In the genomic region with DNA sequence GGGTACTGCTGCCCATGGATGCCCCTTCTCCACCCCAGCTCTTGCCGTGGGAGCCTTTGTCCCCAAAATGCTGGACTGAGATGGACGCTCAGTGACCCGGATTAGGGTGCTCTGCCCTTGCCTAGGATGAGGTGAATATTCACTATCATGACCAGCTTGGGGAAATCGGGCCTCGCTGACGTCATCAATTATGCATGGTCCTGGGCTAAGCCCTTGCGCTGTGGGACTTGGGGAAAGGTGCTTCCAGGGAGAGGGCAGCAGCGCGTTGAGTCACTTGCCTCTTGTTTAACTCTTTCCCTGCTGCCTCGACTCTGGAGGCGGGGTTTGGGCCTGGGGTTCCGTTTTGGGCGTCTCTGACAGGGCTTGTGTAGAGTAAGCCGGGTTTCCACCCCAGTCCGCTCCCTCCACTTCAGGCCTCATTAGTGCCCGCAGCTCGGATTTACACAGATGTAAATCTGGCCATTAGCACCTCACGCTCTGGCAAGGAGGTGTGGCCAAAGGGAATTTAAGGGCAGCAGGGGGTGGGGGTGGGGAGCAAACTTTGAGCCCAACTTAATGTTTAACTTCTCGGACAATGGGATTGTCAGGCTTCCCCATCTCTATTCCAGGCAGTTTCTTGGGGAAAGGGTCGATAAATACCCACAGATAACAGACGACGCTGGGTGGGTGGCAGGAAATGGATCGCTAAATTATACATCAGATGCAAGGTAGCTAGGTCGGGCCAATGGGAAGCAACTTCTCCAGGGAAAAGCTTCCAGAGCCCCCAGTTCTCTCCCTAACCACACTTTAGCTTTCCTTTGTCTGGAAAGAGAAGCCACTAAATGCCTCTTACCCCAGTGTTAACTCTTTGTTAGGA, we compare ENCODE assay signal across 2 cellular contexts.
TF ChIP-seq lines count a peak whose summit lies in the region.

No MANE protein-coding gene starts in this region.

TF ChIP-seq in IMR-90, 13 proteins besides CTCF, POLR2A, EP300 and RAD21:
- peak; percentile 83 for TF ChIP-seq MAFK (IDR thresholded peaks at IDR 0.05; ENCODE audit: low read depth, low read length)
- TF ChIP-seq MXI1 (IDR thresholded peaks at IDR 0.05; ENCODE audit: borderline replicate concordance, low read depth, low read length), result no peak
- TF ChIP-seq SMC3 (IDR thresholded peaks at IDR 0.05; ENCODE audit: low read depth, low read length), result no peak
TF ChIP-seq in IMR-90: peak in this region for 1.

TF ChIP-seq in HepG2, 621 proteins besides CTCF, POLR2A, EP300 and RAD21 (continues in another document):
- TF ChIP-seq AGO1 (IDR thresholded peaks at IDR 0.05; ENCODE audit: low read depth, low read length, poor library complexity, severe bottlenecking), result no peak
- TF ChIP-seq MZF1 (CRISPR knock-in tag; IDR thresholded peaks at IDR 0.05; ENCODE audit: borderline replicate concordance), result no peak
- TF ChIP-seq ZNF121 (CRISPR knock-in tag; IDR thresholded peaks at IDR 0.05), result no peak
- peak; percentile 68; the same call in 1 of the 2 replicates for TF ChIP-seq RFX5 (IDR thresholded peaks at IDR 0.05; ENCODE audit: low read depth, low read length)
- TF ChIP-seq KAT2B (IDR thresholded peaks at IDR 0.05; ENCODE audit: borderline replicate concordance, low read depth, low read length), result peak; percentile 89
- TF ChIP-seq, protein P1, sequence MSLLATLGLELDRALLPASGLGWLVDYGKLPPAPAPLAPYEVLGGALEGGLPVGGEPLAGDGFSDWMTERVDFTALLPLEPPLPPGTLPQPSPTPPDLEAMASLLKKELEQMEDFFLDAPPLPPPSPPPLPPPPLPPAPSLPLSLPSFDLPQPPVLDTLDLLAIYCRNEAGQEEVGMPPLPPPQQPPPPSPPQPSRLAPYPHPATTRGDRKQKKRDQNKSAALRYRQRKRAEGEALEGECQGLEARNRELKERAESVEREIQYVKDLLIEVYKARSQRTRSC (CRISPR knock-in tag; IDR thresholded peaks at IDR 0.05; ENCODE audit: low read depth), result no peak
- TF ChIP-seq ZNF501 (CRISPR knock-in tag; IDR thresholded peaks at IDR 0.05), result peak; percentile 81; the same call in 1 of the 2 replicates
- TF ChIP-seq ZKSCAN8 (CRISPR knock-in tag; IDR thresholded peaks at IDR 0.05; ENCODE audit: borderline replicate concordance), result no peak
- TF ChIP-seq MAFK (conservative IDR thresholded peaks at IDR 0.05 in 1 of 2, IDR thresholded peaks at IDR 0.05 in 1 of 2; ENCODE audit: low read length in 2 of 2), result peak; percentile 95 to 96
- TF ChIP-seq CHD4 (IDR thresholded peaks at IDR 0.05; ENCODE audit: borderline replicate concordance, low read length), result peak; percentile 65; the same call in 1 of the 2 replicates
- no peak; the same call in 1 of the 2 replicates for TF ChIP-seq NFKB2 (CRISPR knock-in tag; IDR thresholded peaks at IDR 0.05; ENCODE audit: borderline replicate concordance)
- TF ChIP-seq MAFG (CRISPR knock-in tag; IDR thresholded peaks at IDR 0.05), result no peak
- TF ChIP-seq ZFP90 (CRISPR knock-in tag; IDR thresholded peaks at IDR 0.05; ENCODE audit: borderline replicate concordance), result no peak; the same call in 1 of the 2 replicates
- TF ChIP-seq, protein P2, sequence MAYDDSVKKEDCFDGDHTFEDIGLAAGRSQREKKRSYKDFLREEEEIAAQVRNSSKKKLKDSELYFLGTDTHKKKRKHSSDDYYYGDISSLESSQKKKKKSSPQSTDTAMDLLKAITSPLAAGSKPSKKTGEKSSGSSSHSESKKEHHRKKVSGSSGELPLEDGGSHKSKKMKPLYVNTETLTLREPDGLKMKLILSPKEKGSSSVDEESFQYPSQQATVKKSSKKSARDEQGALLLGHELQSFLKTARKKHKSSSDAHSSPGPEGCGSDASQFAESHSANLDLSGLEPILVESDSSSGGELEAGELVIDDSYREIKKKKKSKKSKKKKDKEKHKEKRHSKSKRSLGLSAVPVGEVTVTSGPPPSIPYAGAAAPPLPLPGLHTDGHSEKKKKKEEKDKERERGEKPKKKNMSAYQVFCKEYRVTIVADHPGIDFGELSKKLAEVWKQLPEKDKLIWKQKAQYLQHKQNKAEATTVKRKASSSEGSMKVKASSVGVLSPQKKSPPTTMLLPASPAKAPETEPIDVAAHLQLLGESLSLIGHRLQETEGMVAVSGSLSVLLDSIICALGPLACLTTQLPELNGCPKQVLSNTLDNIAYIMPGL (CRISPR knock-in tag; IDR thresholded peaks at IDR 0.05; ENCODE audit: borderline replicate concordance in 1 of 2, low read depth in 1 of 2), result peak; percentile 31 to 45; a peak in 2 of 4 replicates
- TF ChIP-seq, protein P3, sequence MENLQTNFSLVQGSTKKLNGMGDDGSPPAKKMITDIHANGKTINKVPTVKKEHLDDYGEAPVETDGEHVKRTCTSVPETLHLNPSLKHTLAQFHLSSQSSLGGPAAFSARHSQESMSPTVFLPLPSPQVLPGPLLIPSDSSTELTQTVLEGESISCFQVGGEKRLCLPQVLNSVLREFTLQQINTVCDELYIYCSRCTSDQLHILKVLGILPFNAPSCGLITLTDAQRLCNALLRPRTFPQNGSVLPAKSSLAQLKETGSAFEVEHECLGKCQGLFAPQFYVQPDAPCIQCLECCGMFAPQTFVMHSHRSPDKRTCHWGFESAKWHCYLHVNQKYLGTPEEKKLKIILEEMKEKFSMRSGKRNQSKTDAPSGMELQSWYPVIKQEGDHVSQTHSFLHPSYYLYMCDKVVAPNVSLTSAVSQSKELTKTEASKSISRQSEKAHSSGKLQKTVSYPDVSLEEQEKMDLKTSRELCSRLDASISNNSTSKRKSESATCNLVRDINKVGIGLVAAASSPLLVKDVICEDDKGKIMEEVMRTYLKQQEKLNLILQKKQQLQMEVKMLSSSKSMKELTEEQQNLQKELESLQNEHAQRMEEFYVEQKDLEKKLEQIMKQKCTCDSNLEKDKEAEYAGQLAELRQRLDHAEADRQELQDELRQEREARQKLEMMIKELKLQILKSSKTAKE (CRISPR knock-in tag; IDR thresholded peaks at IDR 0.05; ENCODE audit: borderline replicate concordance), result no peak; the same call in 1 of the 2 replicates
- TF ChIP-seq FOXA1 (IDR thresholded peaks at IDR 0.05), result no peak
- TF ChIP-seq FOXA1 (CRISPR knock-in tag; IDR thresholded peaks at IDR 0.05), result no peak
- no peak for TF ChIP-seq ZNF468 (CRISPR knock-in tag; IDR thresholded peaks at IDR 0.05)
- peak; percentile 97 for TF ChIP-seq SOX13 (IDR thresholded peaks at IDR 0.05)
- TF ChIP-seq SOX13 (CRISPR knock-in tag; conservative IDR thresholded peaks at IDR 0.05 in 1 of 2, IDR thresholded peaks at IDR 0.05 in 1 of 2), result peak in 1 of 2 experiments; percentile 96; a peak in 2 of 4 replicates
- TF ChIP-seq CENPT (CRISPR knock-in tag; IDR thresholded peaks at IDR 0.05; ENCODE audit: low read depth), result no peak
- TF ChIP-seq, protein P4, sequence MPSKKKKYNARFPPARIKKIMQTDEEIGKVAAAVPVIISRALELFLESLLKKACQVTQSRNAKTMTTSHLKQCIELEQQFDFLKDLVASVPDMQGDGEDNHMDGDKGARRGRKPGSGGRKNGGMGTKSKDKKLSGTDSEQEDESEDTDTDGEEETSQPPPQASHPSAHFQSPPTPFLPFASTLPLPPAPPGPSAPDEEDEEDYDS (CRISPR knock-in tag; IDR thresholded peaks at IDR 0.05), result peak; percentile 81
- 0 out of 2 replicates have a peak, but pooled peaks have one; percentile 55 for TF ChIP-seq HNRNPUL1 (IDR thresholded peaks at IDR 0.05; ENCODE audit: low read depth, low read length)
- TF ChIP-seq SALL2 (CRISPR knock-in tag; IDR thresholded peaks at IDR 0.05), result no peak
- no peak for TF ChIP-seq ZNF207 (IDR thresholded peaks at IDR 0.05; ENCODE audit: borderline replicate concordance)
- no peak for TF ChIP-seq ZNF737 (CRISPR knock-in tag; IDR thresholded peaks at IDR 0.05; ENCODE audit: borderline replicate concordance)
- TF ChIP-seq HNF4G (IDR thresholded peaks at IDR 0.05; ENCODE audit: borderline replicate concordance, low read depth, low read length), result peak; percentile 85
- no peak for TF ChIP-seq HNF4G (CRISPR knock-in tag; IDR thresholded peaks at IDR 0.05; ENCODE audit: borderline replicate concordance, low read depth)
- TF ChIP-seq PHF5A (CRISPR knock-in tag; IDR thresholded peaks at IDR 0.05; ENCODE audit: low read depth, unreplicated experiment), result no peak
- TF ChIP-seq, protein P5, sequence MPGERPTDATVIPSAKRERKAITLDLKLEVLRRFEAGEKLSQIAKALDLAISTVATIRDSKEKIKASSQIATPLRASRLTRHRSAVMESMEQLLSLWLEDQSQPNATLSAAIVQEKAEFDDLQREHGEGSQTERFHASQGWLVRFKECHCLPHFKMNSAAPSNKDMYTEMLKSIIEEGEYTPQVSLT (CRISPR knock-in tag; IDR thresholded peaks at IDR 0.05; ENCODE audit: borderline replicate concordance, low read depth), result no peak
- no peak for TF ChIP-seq SMAD9 (CRISPR knock-in tag; IDR thresholded peaks at IDR 0.05)
- no peak for TF ChIP-seq ARNT2 (CRISPR knock-in tag; IDR thresholded peaks at IDR 0.05; ENCODE audit: low read depth)
- no peak; the same call in 1 of the 2 replicates for TF ChIP-seq KLF12 (CRISPR knock-in tag; IDR thresholded peaks at IDR 0.05; ENCODE audit: borderline replicate concordance)
- TF ChIP-seq ZC3H13 (CRISPR knock-in tag; IDR thresholded peaks at IDR 0.05), result no peak
- TF ChIP-seq FOXO1 (CRISPR knock-in tag; IDR thresholded peaks at IDR 0.05), result no peak
- 0 out of 2 replicates have a peak, but pooled peaks have one; percentile 35 for TF ChIP-seq ZC3H4 (CRISPR knock-in tag; IDR thresholded peaks at IDR 0.05; ENCODE audit: borderline replicate concordance)
- TF ChIP-seq, protein P6, sequence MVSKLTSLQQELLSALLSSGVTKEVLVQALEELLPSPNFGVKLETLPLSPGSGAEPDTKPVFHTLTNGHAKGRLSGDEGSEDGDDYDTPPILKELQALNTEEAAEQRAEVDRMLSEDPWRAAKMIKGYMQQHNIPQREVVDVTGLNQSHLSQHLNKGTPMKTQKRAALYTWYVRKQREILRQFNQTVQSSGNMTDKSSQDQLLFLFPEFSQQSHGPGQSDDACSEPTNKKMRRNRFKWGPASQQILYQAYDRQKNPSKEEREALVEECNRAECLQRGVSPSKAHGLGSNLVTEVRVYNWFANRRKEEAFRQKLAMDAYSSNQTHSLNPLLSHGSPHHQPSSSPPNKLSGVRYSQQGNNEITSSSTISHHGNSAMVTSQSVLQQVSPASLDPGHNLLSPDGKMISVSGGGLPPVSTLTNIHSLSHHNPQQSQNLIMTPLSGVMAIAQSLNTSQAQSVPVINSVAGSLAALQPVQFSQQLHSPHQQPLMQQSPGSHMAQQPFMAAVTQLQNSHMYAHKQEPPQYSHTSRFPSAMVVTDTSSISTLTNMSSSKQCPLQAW (CRISPR knock-in tag; IDR thresholded peaks at IDR 0.05), result peak; percentile 99
- TF ChIP-seq POLR2AphosphoS2 (IDR thresholded peaks at IDR 0.05; ENCODE audit: low read depth, low read length), result no peak
- TF ChIP-seq BCL6 (CRISPR knock-in tag; IDR thresholded peaks at IDR 0.05), result peak; percentile 54
- no peak for TF ChIP-seq ZNF20 (CRISPR knock-in tag; IDR thresholded peaks at IDR 0.05)
- TF ChIP-seq RFX3 (CRISPR knock-in tag; IDR thresholded peaks at IDR 0.05), result no peak
- TF ChIP-seq HNF4A (CRISPR knock-in tag; IDR thresholded peaks at IDR 0.05), result peak; percentile 71
- peak; percentile 32; the same call in 1 of the 2 replicates for TF ChIP-seq FOXC1 (CRISPR knock-in tag; IDR thresholded peaks at IDR 0.05; ENCODE audit: borderline replicate concordance)
- TF ChIP-seq ZNF674 (CRISPR knock-in tag; IDR thresholded peaks at IDR 0.05; ENCODE audit: low read depth), result no peak
- no peak for TF ChIP-seq ZNF234 (CRISPR knock-in tag; conservative IDR thresholded peaks at IDR 0.05)
- TF ChIP-seq ATF7 (IDR thresholded peaks at IDR 0.05), result peak; percentile 99
- peak; percentile 96 for TF ChIP-seq ATF7 (CRISPR knock-in tag; IDR thresholded peaks at IDR 0.05)
- TF ChIP-seq, protein P7, sequence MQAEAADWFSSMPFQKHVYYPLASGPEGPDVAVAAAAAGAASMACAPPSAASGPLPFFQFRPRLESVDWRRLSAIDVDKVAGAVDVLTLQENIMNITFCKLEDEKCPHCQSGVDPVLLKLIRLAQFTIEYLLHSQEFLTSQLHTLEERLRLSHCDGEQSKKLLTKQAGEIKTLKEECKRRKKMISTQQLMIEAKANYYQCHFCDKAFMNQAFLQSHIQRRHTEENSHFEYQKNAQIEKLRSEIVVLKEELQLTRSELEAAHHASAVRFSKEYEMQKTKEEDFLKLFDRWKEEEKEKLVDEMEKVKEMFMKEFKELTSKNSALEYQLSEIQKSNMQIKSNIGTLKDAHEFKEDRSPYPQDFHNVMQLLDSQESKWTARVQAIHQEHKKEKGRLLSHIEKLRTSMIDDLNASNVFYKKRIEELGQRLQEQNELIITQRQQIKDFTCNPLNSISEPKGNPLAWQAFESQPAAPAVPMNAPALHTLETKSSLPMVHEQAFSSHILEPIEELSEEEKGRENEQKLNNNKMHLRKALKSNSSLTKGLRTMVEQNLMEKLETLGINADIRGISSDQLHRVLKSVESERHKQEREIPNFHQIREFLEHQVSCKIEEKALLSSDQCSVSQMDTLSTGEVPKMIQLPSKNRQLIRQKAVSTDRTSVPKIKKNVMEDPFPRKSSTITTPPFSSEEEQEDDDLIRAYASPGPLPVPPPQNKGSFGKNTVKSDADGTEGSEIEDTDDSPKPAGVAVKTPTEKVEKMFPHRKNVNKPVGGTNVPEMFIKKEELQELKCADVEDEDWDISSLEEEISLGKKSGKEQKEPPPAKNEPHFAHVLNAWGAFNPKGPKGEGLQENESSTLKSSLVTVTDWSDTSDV (CRISPR knock-in tag; IDR thresholded peaks at IDR 0.05), result no peak
- no peak for TF ChIP-seq SRF (IDR thresholded peaks at IDR 0.05; ENCODE audit: low read depth, low read length)
- TF ChIP-seq, protein P8, sequence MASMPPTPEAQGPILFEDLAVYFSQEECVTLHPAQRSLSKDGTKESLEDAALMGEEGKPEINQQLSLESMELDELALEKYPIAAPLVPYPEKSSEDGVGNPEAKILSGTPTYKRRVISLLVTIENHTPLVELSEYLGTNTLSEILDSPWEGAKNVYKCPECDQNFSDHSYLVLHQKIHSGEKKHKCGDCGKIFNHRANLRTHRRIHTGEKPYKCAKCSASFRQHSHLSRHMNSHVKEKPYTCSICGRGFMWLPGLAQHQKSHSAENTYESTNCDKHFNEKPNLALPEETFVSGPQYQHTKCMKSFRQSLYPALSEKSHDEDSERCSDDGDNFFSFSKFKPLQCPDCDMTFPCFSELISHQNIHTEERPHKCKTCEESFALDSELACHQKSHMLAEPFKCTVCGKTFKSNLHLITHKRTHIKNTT (CRISPR knock-in tag; IDR thresholded peaks at IDR 0.05), result no peak
- TF ChIP-seq RFX1 (IDR thresholded peaks at IDR 0.05), result no peak
- no peak for TF ChIP-seq ZFYVE20 (CRISPR knock-in tag; IDR thresholded peaks at IDR 0.05; ENCODE audit: borderline replicate concordance, low read depth)
- no peak for TF ChIP-seq RAD51 (IDR thresholded peaks at IDR 0.05; ENCODE audit: borderline replicate concordance)
- TF ChIP-seq ZBTB1 (CRISPR knock-in tag; IDR thresholded peaks at IDR 0.05; ENCODE audit: borderline replicate concordance), result no peak
